ENCODE assay signal across 1 cellular context in genomic region chr5:147403659-147404640, GRCh38.
A peak's percentile ranks its signal among the peaks of the same experiment; 100 is the strongest.
TF ChIP-seq lines count a peak whose summit lies in the region.

No MANE protein-coding gene starts in this region.

TF ChIP-seq in GM12878, 131 proteins besides CTCF, POLR2A, EP300 and RAD21 (continued from another document):
- TF ChIP-seq E4F1 (IDR thresholded peaks at IDR 0.05; ENCODE audit: borderline replicate concordance, partially characterized antibody) (no peak), NRF1 (conservative IDR thresholded peaks at IDR 0.05; ENCODE audit: low read depth, low read length) (no peak), CUX1 (IDR thresholded peaks at IDR 0.05; ENCODE audit: insufficient replicate concordance, low read depth, low read length) (no peak), BCL11A (IDR thresholded peaks at IDR 0.05; ENCODE audit: low read depth, low read length) (peak; percentile 86), JUND (IDR thresholded peaks at IDR 0.05; ENCODE audit: low read depth, low read length) (no peak; the same call in 1 of the 2 replicates), MYB (IDR thresholded peaks at IDR 0.05; ENCODE audit: borderline replicate concordance, low read depth, low read length) (no peak), CREM (IDR thresholded peaks at IDR 0.05; ENCODE audit: low read depth) (peak; percentile 80), CHD4 (IDR thresholded peaks at IDR 0.05) (no peak), ZBED1 (IDR thresholded peaks at IDR 0.05; ENCODE audit: borderline replicate concordance) (no peak), MTA2 (IDR thresholded peaks at IDR 0.05; ENCODE audit: low read depth) (peak; percentile 82; the same call in 1 of the 2 replicates), CHD1 (IDR thresholded peaks at IDR 0.05; ENCODE audit: low read depth, low read length) (no peak), CEBPB (IDR thresholded peaks at IDR 0.05; ENCODE audit: borderline replicate concordance in 1 of 2, low read depth in 2 of 2, low read length in 2 of 2) (no peak), NFIC (IDR thresholded peaks at IDR 0.05; ENCODE audit: low read depth, low read length) (peak; percentile 68; the same call in 1 of the 2 replicates), NR2C2 (IDR thresholded peaks at IDR 0.05; ENCODE audit: borderline replicate concordance, control insufficient read depth, insufficient read length, low read depth) (no peak)
